In the genomic region with DNA sequence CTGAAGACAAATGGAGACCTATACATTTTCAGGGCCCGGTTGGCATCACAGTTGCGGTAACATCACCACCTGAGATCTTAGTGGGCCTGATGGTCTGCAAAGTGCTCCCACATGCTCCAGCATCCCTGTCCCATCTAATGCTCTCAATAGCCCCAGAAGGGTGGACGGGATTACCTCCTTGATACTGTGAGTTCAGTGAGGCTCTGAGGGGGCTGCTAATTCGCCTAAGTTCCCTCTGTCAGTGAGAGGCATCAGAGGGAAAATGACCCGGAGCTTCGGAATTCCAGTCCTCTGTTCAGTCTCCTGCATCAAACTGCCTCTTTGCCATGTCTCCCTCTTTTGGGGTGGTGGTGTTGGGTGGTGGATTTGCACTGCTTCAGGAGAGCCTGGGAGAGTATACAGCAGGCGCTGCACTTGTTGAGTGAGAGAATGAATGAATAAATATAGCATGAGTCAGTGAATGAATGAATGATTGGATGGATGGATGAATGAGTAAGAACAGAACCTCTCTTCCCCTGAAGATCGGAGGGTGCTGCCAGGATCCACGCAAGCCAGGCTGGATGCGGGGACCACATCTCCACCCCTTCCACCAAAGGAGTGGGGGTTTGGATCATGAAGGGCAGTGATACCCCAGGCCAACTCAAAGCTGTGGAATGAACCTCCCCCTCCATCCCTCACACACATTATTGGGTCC, we compare ENCODE assay signal across 29 cellular contexts.
"Had no signal": no experiment of that assay in that cellular context is flagged by ENCODE, and none has a peak within 500 bp of the region (broad histone marks: within the 10 kb centered on the region; RNA-seq: fewer than 3 reads in every experiment).

No MANE protein-coding gene starts in this region.

- H3K36me3 Mint-ChIP-seq: activated naive CD8-positive, alpha-beta T cell had no signal

- ATAC-seq: activated CD4-positive, CD25-positive, alpha-beta regulatory T cell treated with anti-CD3 and anti-CD28 coated beads, Interleukin-2, amount 50 U/mL, for 24 hours; activated CD8-positive, alpha-beta T cell treated with anti-CD3 and anti-CD28 coated beads, Interleukin-2, amount 10 ng/mL, durations not matched to agents 7 days and 5 days; activated T-cell treated with anti-CD3 and anti-CD28 coated beads, Interleukin-2, amount 50 U/mL, for 4 hours; activated T-helper 17 cell treated with anti-CD3 and anti-CD28 coated beads, Interleukin-2, amount 50 U/mL, for 72 hours; Panc1; Right ventricle myocardium inferior had no signal

- H3K4me1 Mint-ChIP-seq: activated T-helper 17 cell treated with anti-CD3 and anti-CD28 coated beads, Interleukin-2, amount 50 U/mL, for 72 hours had no signal

- H3K27ac Mint-ChIP-seq: activated CD8-positive, alpha-beta T cell treated with anti-CD3 and anti-CD28 coated beads, Interleukin-2, amount 10 ng/mL, durations not matched to agents 7 days and 5 days; activated naive CD4-positive, alpha-beta T cell treated with anti-CD3 and anti-CD28 coated beads for 36 hours; activated naive CD8-positive, alpha-beta T cell; activated T-helper 17 cell treated with anti-CD3 and anti-CD28 coated beads, Interleukin-2, amount 50 U/mL, for 72 hours had no signal

- H3K9me3 ChIP-seq: MG63, SJCRH30, SK-N-SH had no signal

- H3K4me3 Mint-ChIP-seq: activated CD8-positive, alpha-beta T cell treated with anti-CD3 and anti-CD28 coated beads, Interleukin-2, amount 10 ng/mL, durations not matched to agents 7 days and 5 days; activated naive CD4-positive, alpha-beta T cell treated with anti-CD3 and anti-CD28 coated beads for 36 hours; activated naive CD8-positive, alpha-beta T cell; activated T-cell treated with anti-CD3 and anti-CD28 coated beads, Interleukin-2, amount 50 U/mL, for 4 hours; activated T-helper 17 cell treated with anti-CD3 and anti-CD28 coated beads, Interleukin-2, amount 50 U/mL, for 72 hours had no signal

- DNase-seq: activated CD4-positive, alpha-beta T cell treated with anti-CD3 and anti-CD28 coated beads for 4 hours; activated CD4-positive, alpha-beta T cell treated with anti-CD3 and anti-CD28 coated beads, Interleukin-2, amount 50 U/mL, for 4 hours; activated CD8-positive, alpha-beta T cell treated with anti-CD3 and anti-CD28 coated beads, Interleukin-2, amount 10 ng/mL, durations not matched to agents 7 days and 5 days; activated gamma-delta T cell; activated naive CD4-positive, alpha-beta T cell treated with anti-CD3 and anti-CD28 coated beads for 36 hours; activated T-cell treated with anti-CD3 and anti-CD28 coated beads, Interleukin-2, amount 50 U/mL, for 4 hours; amygdala; brain microvascular endothelial cell; MG63; MV-4-11; NCI-H1092 treated with DMSO at 0.1 percent for 48 hours; NCI-H1417 treated with DMSO at 0.1 percent for 48 hours; NCI-H1694; NCI-H2029; NCI-H2107; NCI-H226; NCI-H510A; NCI-H526 treated with DMSO at 0.1 percent for 48 hours; OCI-M1; RPMI8226; SJCRH30; SK-N-SH; T-helper 1 cell had no signal

- H3K4me3 ChIP-seq: cardiac muscle cell, MG63, SJCRH30 had no signal

- H3K27ac ChIP-seq: brain microvascular endothelial cell, cardiac muscle cell, SJCRH30 had no signal

- H3K9me3 Mint-ChIP-seq: activated naive CD4-positive, alpha-beta T cell treated with anti-CD3 and anti-CD28 coated beads for 36 hours; activated T-cell treated with anti-CD3 and anti-CD28 coated beads, Interleukin-2, amount 50 U/mL, for 4 hours; activated T-helper 17 cell treated with anti-CD3 and anti-CD28 coated beads, Interleukin-2, amount 50 U/mL, for 72 hours had no signal

- H3K36me3 ChIP-seq: brain microvascular endothelial cell, cardiac muscle cell, MG63, SJCRH30 had no signal

- H3K4me1 ChIP-seq: SJCRH30 had no signal

- H3K27me3 ChIP-seq: brain microvascular endothelial cell, cardiac muscle cell, MG63 had no signal
